15 cellular contexts compared by ENCODE assay signal in genomic region chr4:18844726-18845125, GRCh38.
DNase-seq lines count a peak whose midpoint lies in the region; ATAC-seq and TF ChIP-seq lines count a peak whose summit lies in the region.
"Had no signal": no experiment of that assay in that cellular context is flagged by ENCODE, and none has a peak within 500 bp of the region (broad histone marks: within the 10 kb centered on the region; RNA-seq: fewer than 3 reads in every experiment).

No MANE protein-coding gene starts in this region.

- ATAC-seq in HG02588 (IDR thresholded peaks at IDR 0.05; ENCODE audit: unreplicated experiment), result no peak

- H3K4me3 ChIP-seq in epithelial cell of proximal tubule (ENCODE audit: low read depth, low read length), result no peak overlapping the region
- no peak overlapping the region for H3K4me3 ChIP-seq in retinal pigment epithelial cell (ENCODE audit: low read length)
- H3K4me3 ChIP-seq: BLaER1, SK-N-MC had no signal

- peak; percentile 14 for DNase-seq in HS-27A (ENCODE audit: low read depth)
- DNase-seq in T1000 (lab: John Stamatoyannopoulos, UW), result peak; percentile 15
- peak; percentile 35 for DNase-seq in epithelial cell of proximal tubule (ENCODE audit: low read depth)
- DNase-seq in retinal pigment epithelial cell (ENCODE audit: low read depth), result peak; percentile 89
- DNase-seq in stimulated activated CD4-positive, alpha-beta T cell treated with anti-CD3 and anti-CD28 coated beads, Interleukin-2, amount 100 ng/mL, for 48 hours, result no peak
- no peak for DNase-seq in GM13976 (ENCODE audit: low spot score)
- DNase-seq: DMS 273 treated with DMSO at 0.1 percent for 48 hours, HCEC 1CT, KBM-7, NCI-H1092, NCI-H2107, NCI-H345 had no signal

- in situ Hi-C loops in GM13976 (cut with MboI; ENCODE audit: low sequenced_read_pairs, unreplicated experiment), result no loop called here

- TF ChIP-seq CTCF in epithelial cell of proximal tubule (conservative IDR thresholded peaks at IDR 0.05; ENCODE audit: low read depth, low read length) (no peak), retinal pigment epithelial cell (conservative IDR thresholded peaks at IDR 0.05; ENCODE audit: low read depth, low read length) (no peak), GM13976 (IDR thresholded peaks at IDR 0.05; ENCODE audit: borderline replicate concordance, control extremely low read depth, extremely low read depth, insufficient read depth, missing control alignments) (no peak)

Comparison
In these comparisons a context has a peak if more than half of its experiments do, and no peak if none do; other contexts are left out.
1. DNase-seq: peak in HS-27A (single experiment), T1000 (single experiment), epithelial cell of proximal tubule (single experiment) and retinal pigment epithelial cell (single experiment); none in stimulated activated CD4-positive, alpha-beta T cell treated with anti-CD3 and anti-CD28 coated beads, Interleukin-2, amount 100 ng/mL, for 48 hours (0 of 2) and GM13976 (single experiment).